8 cellular contexts compared by ENCODE assay signal in the genomic region with DNA sequence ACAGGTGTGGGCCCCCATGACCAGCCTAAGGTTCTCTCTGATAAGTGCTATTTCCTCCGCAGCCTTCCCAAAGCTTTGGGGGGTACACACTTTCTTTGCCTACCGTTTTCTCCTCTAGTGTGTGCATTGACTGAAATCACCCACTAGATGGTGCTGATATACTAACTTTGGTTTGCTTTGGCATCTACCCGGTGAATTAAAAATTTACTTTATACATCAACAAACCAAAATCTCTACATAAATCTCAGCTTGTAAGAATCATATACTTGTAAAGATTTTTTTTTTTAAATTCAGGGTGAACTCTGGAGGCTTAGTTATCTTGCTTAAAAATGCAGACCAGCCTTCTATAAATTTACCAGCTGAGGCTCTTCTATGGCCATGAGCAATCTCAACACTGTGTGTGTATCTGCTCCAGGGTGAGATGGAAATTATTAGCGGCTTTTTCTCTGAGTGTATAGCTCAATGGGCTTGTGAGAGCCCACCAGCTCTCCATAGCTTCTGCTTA.
A peak's percentile ranks its signal among the peaks of the same experiment; 100 is the strongest.
DNase-seq lines count a peak whose midpoint lies in the region; ATAC-seq, FAIRE-seq and TF ChIP-seq lines count a peak whose summit lies in the region.

No MANE protein-coding gene starts in this region.

- TF ChIP-seq CTCF in D721Med (IDR thresholded peaks at IDR 0.05; ENCODE audit: insufficient read depth, missing control alignments) = peak; percentile 66

- ATAC-seq in HG03196 (IDR thresholded peaks at IDR 0.05; ENCODE audit: unreplicated experiment) (no peak), HG03039 (IDR thresholded peaks at IDR 0.05; ENCODE audit: unreplicated experiment) (no peak), HG02970 (IDR thresholded peaks at IDR 0.05; ENCODE audit: low FRiP score, unreplicated experiment) (no peak)

- no peak for FAIRE-seq in D721Med (lab: Jason Lieb, UNC)

- DNase-seq in D721Med (ENCODE audit: insufficient read length, low spot score) (no peak), H4 (ENCODE audit: low spot score) (peak; percentile 50), NCI-H510A treated with DMSO at 0.1 percent for 48 hours (lab: John Stamatoyannopoulos, UW) (peak; percentile 68), cerebellar cortex (ENCODE audit: low spot score) (peak; percentile 52), medulla oblongata (ENCODE audit: extremely low spot score) (peak; percentile 71)
